ENCODE assay signal across 21 cellular contexts in genomic region chr21:36763305-36763704, GRCh38.
DNase-seq lines count a peak whose midpoint lies in the region; ATAC-seq, FAIRE-seq and TF ChIP-seq lines count a peak whose summit lies in the region.
"Had no signal": no experiment of that assay in that cellular context is flagged by ENCODE, and none has a peak within 500 bp of the region (broad histone marks: within the 10 kb centered on the region; RNA-seq: fewer than 3 reads in every experiment).

No MANE protein-coding gene starts in this region.

- intact Hi-C loops in IMR-90 (cut with micrococcal nuclease) (no loop called here), testis (cut with DNase I; ENCODE audit: low total_unique reads) (no loop called here)

- ATAC-seq in A549 (no peak), IMR-90 (ENCODE audit: low read depth) (no peak), GM21381 (IDR thresholded peaks at IDR 0.05; ENCODE audit: unreplicated experiment) (no peak)
- ATAC-seq: CD8-positive, alpha-beta T cell had no signal

- no peaks in the 10 kb centered on the region for H3K79me1 ChIP-seq in IMR-90 (ENCODE audit: low read depth in 1 of 2, low read length in 2 of 2)
- no peaks in the 10 kb centered on the region for H3K79me1 ChIP-seq in mesendoderm (ENCODE audit: low read length)

- H3K9ac ChIP-seq in IMR-90 (ENCODE audit: low read depth, low read length): no peak overlapping the region
- no peak overlapping the region for H3K9ac ChIP-seq in mesendoderm (ENCODE audit: low read length)
- H3K9ac ChIP-seq: BLaER1 treated with 17β-estradiol and CSF1 and Interleukin-3, amounts not matched to agents 10 nM and 100 nM had no signal

- H2AK9ac ChIP-seq in IMR-90 (replicated peaks; ENCODE audit: low read depth, low read length, poor library complexity): no peak overlapping the region

- POLR2A ChIA-PET in A549 (lab: Yijun Ruan, JAX) (no interaction called here), IMR-90 (lab: Charles Lee; ENCODE audit: unreplicated experiment) (no interaction called here)

- H2BK120ac ChIP-seq in IMR-90 (ENCODE audit: low read depth, low read length) (no peak overlapping the region), mesendoderm (ENCODE audit: low read depth, low read length) (no peak overlapping the region)

- H3K4me2 ChIP-seq in A549 (no peak overlapping the region), IMR-90 (ENCODE audit: low read depth, low read length) (no peak overlapping the region), mesendoderm (ENCODE audit: low read length) (no peak overlapping the region)
- H3K4me2 ChIP-seq: BLaER1 treated with 17β-estradiol and CSF1 and Interleukin-3, amounts not matched to agents 10 nM and 100 nM had no signal

- no peaks in the 10 kb centered on the region for H3K9me3 ChIP-seq in A549
- no peaks in the 10 kb centered on the region for H3K9me3 ChIP-seq in IMR-90 (ENCODE audit: control insufficient read depth, insufficient read depth, low read length)
- no peaks in the 10 kb centered on the region for H3K9me3 ChIP-seq in testis
- H3K9me3 ChIP-seq: BLaER1 treated with 17β-estradiol and CSF1 and Interleukin-3, amounts not matched to agents 10 nM and 100 nM; Caco-2 had no signal

- H3K56ac ChIP-seq in IMR-90 (ENCODE audit: extremely low read depth, insufficient read depth, low read length): no peak overlapping the region
- H3K56ac ChIP-seq in mesendoderm (ENCODE audit: low read length): no peak overlapping the region

- WGBS in A549 (ENCODE audit: missing lambda C conversion rate): 89% methylated on average over 5 of the region's 6 CpGs
- WGBS in IMR-90 (ENCODE audit: extremely low coverage in 2 of 2, insufficient read length in 1 of 2), 2 experiments: 88% methylated on average over 1 of the region's 6 CpGs; no CpG with 5 or more reads in 1 of the 2 experiments
- no CpG with 5 or more reads among the region's 6 CpGs for WGBS in mesendoderm (ENCODE audit: extremely low coverage, insufficient coverage, low lambda C conversion rate)
- 88 to 91% methylated on average over 6 of the region's 6 CpGs for WGBS in testis, 2 donors

- CTCF ChIA-PET in A549 (lab: Yijun Ruan, JAX) (interaction anchor here (1.0 to 1.2 kb wide), 2 partner anchors 10 to 166 kb away, joined by 3 to 4 read pairs; no protein-coding TSS in a partner anchor), IMR-90 (lab: Yijun Ruan, JAX) (no interaction called here)

- H3K36me3 ChIP-seq in IMR-90 (ENCODE audit: control insufficient read depth, insufficient read depth, low read length) (peaks cover 2% of the 10 kb centered on the region; the same call in 1 of the 2 replicates), mesendoderm (ENCODE audit: control insufficient read depth, insufficient read depth, low read length) (no peaks in the 10 kb centered on the region), testis (ENCODE audit: low read depth, missing control alignments) (no peaks in the 10 kb centered on the region)

- H4K5ac ChIP-seq in IMR-90 (ENCODE audit: low read depth, low read length): no peak overlapping the region
- no peak overlapping the region for H4K5ac ChIP-seq in mesendoderm (ENCODE audit: low read length)

- in situ Hi-C loops in IMR-90 (cut with MboI; ENCODE audit: low sequenced_read_pairs): no loop called here

- H3K27ac ChIP-seq in A549: no peak overlapping the region
- no peak overlapping the region for H3K27ac ChIP-seq in IMR-90 (ENCODE audit: insufficient read depth, low read length)
- no peak overlapping the region for H3K27ac ChIP-seq in mesendoderm (ENCODE audit: low read depth, low read length)
- H3K27ac ChIP-seq in testis: no peak overlapping the region
- H3K27ac ChIP-seq: BLaER1 treated with 17β-estradiol and CSF1 and Interleukin-3, amounts not matched to agents 10 nM and 100 nM; C4-2B had no signal

- H2BK20ac ChIP-seq in IMR-90 (ENCODE audit: low read depth, low read length): no peak overlapping the region

- TF ChIP-seq RAD21 in A549 (conservative IDR thresholded peaks at IDR 0.05 in 1 of 2, IDR thresholded peaks at IDR 0.05 in 1 of 2): no peak
- no peak for TF ChIP-seq RAD21 in IMR-90 (IDR thresholded peaks at IDR 0.05; ENCODE audit: low read length)

- no peak overlapping the region for H3K4me3 ChIP-seq in A549
- H3K4me3 ChIP-seq in IMR-90 (ENCODE audit: insufficient read depth, low read depth, low read length): no peak overlapping the region
- no peak overlapping the region for H3K4me3 ChIP-seq in mesendoderm (ENCODE audit: low read length)
- H3K4me3 ChIP-seq in testis: no peak overlapping the region
- H3K4me3 ChIP-seq: BLaER1 treated with 17β-estradiol and CSF1 and Interleukin-3, amounts not matched to agents 10 nM and 100 nM had no signal

- no peaks in the 10 kb centered on the region for H4K20me1 ChIP-seq in IMR-90 (ENCODE audit: insufficient read depth, low read length)
- H4K20me1 ChIP-seq: BLaER1 treated with 17β-estradiol and CSF1 and Interleukin-3, amounts not matched to agents 10 nM and 100 nM had no signal

- BruUV-seq in IMR-90 (replicated peaks; lab: Mats Ljungman, UMichigan): no TSS peak

- H4K8ac ChIP-seq in IMR-90 (ENCODE audit: low read depth in 2 of 2, low read length in 2 of 2) (no peak overlapping the region), mesendoderm (ENCODE audit: low read depth, low read length) (no peak overlapping the region)

- H4K91ac ChIP-seq in IMR-90 (ENCODE audit: insufficient read depth, low read depth, low read length): no peak overlapping the region

- H3K14ac ChIP-seq in IMR-90 (replicated peaks; ENCODE audit: low read depth, low read length): no peak overlapping the region

- H3K4ac ChIP-seq in IMR-90 (ENCODE audit: low read depth, low read length) (no peak overlapping the region), mesendoderm (ENCODE audit: low read depth, low read length) (no peak overlapping the region)

- no peak overlapping the region for H2BK15ac ChIP-seq in IMR-90 (ENCODE audit: low read depth, low read length)
- no peak overlapping the region for H2BK15ac ChIP-seq in mesendoderm (replicated peaks; ENCODE audit: low read depth)

- H3K9me1 ChIP-seq in IMR-90 (ENCODE audit: insufficient read depth, low read length): 0 out of 2 replicates have a peak, but pooled peaks cover 3% of the 10 kb centered on the region

- no peak overlapping the region for H2BK5ac ChIP-seq in IMR-90 (ENCODE audit: low read depth, low read length, poor library complexity, severe bottlenecking)
- no peak overlapping the region for H2BK5ac ChIP-seq in mesendoderm (ENCODE audit: low read length)

- TF ChIP-seq POLR2A in A549 (IDR thresholded peaks at IDR 0.05; ENCODE audit: low read length): no peak
- TF ChIP-seq POLR2A in IMR-90 (IDR thresholded peaks at IDR 0.05; ENCODE audit: low read depth, low read length): no peak
- TF ChIP-seq POLR2A in testis (IDR thresholded peaks at IDR 0.05): no peak

- TF ChIP-seq CTCF in A549 (IDR thresholded peaks at IDR 0.05): no peak
- TF ChIP-seq CTCF in IMR-90 (conservative IDR thresholded peaks at IDR 0.05; ENCODE audit: low read depth, low read length): no peak
- no peak for TF ChIP-seq CTCF in testis (IDR thresholded peaks at IDR 0.05)

- H3K4me1 ChIP-seq in A549 (no peaks in the 10 kb centered on the region), IMR-90 (ENCODE audit: control insufficient read depth, insufficient read depth, low read length) (no peaks in the 10 kb centered on the region), mesendoderm (ENCODE audit: control insufficient read depth, low read depth, low read length) (no peaks in the 10 kb centered on the region), testis (peaks cover 3% of the 10 kb centered on the region)
- H3K4me1 ChIP-seq: Caco-2 had no signal

- H3K23ac ChIP-seq in IMR-90 (ENCODE audit: low read depth, low read length): no peak overlapping the region
- peak overlapping the region; percentile 76 for H3K23ac ChIP-seq in mesendoderm (ENCODE audit: low read length)

- no peaks in the 10 kb centered on the region for H3K27me3 ChIP-seq in IMR-90 (ENCODE audit: control insufficient read depth, insufficient read depth, low read length)
- no peaks in the 10 kb centered on the region for H3K27me3 ChIP-seq in mesendoderm (ENCODE audit: insufficient read depth, low read length, poor library complexity)
- no peaks in the 10 kb centered on the region for H3K27me3 ChIP-seq in testis
- H3K27me3 ChIP-seq: BLaER1 treated with 17β-estradiol and CSF1 and Interleukin-3, amounts not matched to agents 10 nM and 100 nM had no signal

- H2AK5ac ChIP-seq in IMR-90 (ENCODE audit: low read depth, low read length): no peak overlapping the region
- H2AK5ac ChIP-seq in mesendoderm (ENCODE audit: low read length): no peak overlapping the region

- H3K18ac ChIP-seq in IMR-90 (ENCODE audit: low read depth, low read length) (no peak overlapping the region), mesendoderm (ENCODE audit: low read length) (no peak overlapping the region)

- dilution Hi-C loops in IMR-90 (cut with HindIII; ENCODE audit: low sequenced_read_pairs, unreplicated experiment): no loop called here

- no peaks in the 10 kb centered on the region for H3K79me2 ChIP-seq in mesendoderm (ENCODE audit: control insufficient read depth, insufficient read depth, low read length)

- no peak for FAIRE-seq in A549 (lab: Jason Lieb, UNC)
- FAIRE-seq: A204.1, D721Med, G401.6, GM12891, GM19239 had no signal

- no peak overlapping the region for H2AFZ ChIP-seq in IMR-90 (replicated peaks; ENCODE audit: low read length, poor library complexity)

- DNase-seq in A549 (ENCODE audit: low read depth in 1 of 2, low spot score in 1 of 2): no peak
- no peak for DNase-seq in IMR-90
- no peak for DNase-seq in mesendoderm
- no peak for DNase-seq in OCI-M1 (lab: John Stamatoyannopoulos, UW)
- no peak for DNase-seq in testis
- DNase-seq: 8988T; AML-193; Caco-2; Calu3; CD4-positive, alpha-beta T cell; CD8-positive, alpha-beta T cell; DMS79 treated with DMSO at 0.1 percent for 48 hours; GF-D8 had no signal

- no peak for TF ChIP-seq EP300 in A549 (IDR thresholded peaks at IDR 0.05)

TF ChIP-seq in IMR-90, 13 proteins besides CTCF, POLR2A, EP300 and RAD21:
- TF ChIP-seq NFE2L2 (IDR thresholded peaks at IDR 0.05; ENCODE audit: low read depth, low read length): no peak
- no peak for TF ChIP-seq CHD1 (IDR thresholded peaks at IDR 0.05; ENCODE audit: low read depth, low read length)
- peak; percentile 19; the same call in 1 of the 2 replicates for TF ChIP-seq MAFK (IDR thresholded peaks at IDR 0.05; ENCODE audit: low read depth, low read length)
- TF ChIP-seq CEBPB (IDR thresholded peaks at IDR 0.05; ENCODE audit: low read depth, low read length): no peak
